ENCODE assay signal across 10 cellular contexts in the genomic region with DNA sequence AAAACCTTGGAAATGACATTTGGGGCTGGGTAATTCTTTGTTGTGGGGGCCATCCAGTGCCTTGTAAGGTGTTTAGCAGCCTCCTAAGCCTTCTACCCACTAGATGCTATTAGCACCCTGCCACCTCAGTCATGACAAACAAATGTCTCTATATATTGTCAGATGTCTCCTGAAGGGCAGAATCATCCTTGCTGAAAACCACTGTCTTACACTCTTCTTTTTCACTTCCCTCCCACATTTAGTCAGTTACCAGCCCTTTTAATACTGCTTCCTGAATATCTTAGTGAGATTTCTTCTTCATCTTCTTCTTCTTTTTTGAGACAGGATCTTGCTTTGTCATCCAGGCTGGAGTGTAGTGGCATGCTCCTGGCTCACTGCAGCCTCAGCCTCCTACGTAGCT. TPM values are rescaled to one million over a fixed set of nuclear protein-coding genes. Genes with fewer than 3 reads are reported as not detected.
DNase-seq lines count a peak whose midpoint lies in the region; ATAC-seq and TF ChIP-seq lines count a peak whose summit lies in the region.
"Had no signal": no experiment of that assay in that cellular context is flagged by ENCODE, and none has a peak within 500 bp of the region (broad histone marks: within the 10 kb centered on the region; RNA-seq: fewer than 3 reads in every experiment).

No MANE protein-coding gene starts in this region.

- WGBS in smooth muscle cell (ENCODE audit: low lambda C conversion rate): 89% methylated on average over 1 of the region's 1 CpG

- H3K9me3 ChIP-seq in HUES48 (ENCODE audit: control insufficient read depth, insufficient read depth, low read length) (no peaks in the 10 kb centered on the region), smooth muscle cell (replicated peaks; ENCODE audit: low read depth) (no peaks in the 10 kb centered on the region)

- peaks cover 100% of the 10 kb centered on the region for H4K20me1 ChIP-seq in smooth muscle cell (ENCODE audit: low read depth)

- H3K27ac ChIP-seq in HUES48 (ENCODE audit: low read depth, low read length) (peak overlapping the region; percentile 94), smooth muscle cell (ENCODE audit: low read depth) (no peak overlapping the region)

- H3K27me3 ChIP-seq in HUES48 (ENCODE audit: control insufficient read depth, insufficient read depth, low read length) (no peaks in the 10 kb centered on the region), smooth muscle cell (ENCODE audit: low read depth) (no peaks in the 10 kb centered on the region)

- H3K36me3 ChIP-seq in HUES48 (ENCODE audit: control insufficient read depth, insufficient read depth, low read length) (no peaks in the 10 kb centered on the region), smooth muscle cell (ENCODE audit: low read depth) (no peaks in the 10 kb centered on the region)

- peak; percentile 68 for ATAC-seq in GM18909 (IDR thresholded peaks at IDR 0.05; ENCODE audit: poor library complexity, unreplicated experiment)
- peak; percentile 71 for ATAC-seq in central memory CD8-positive, alpha-beta T cell (replicated peaks; ENCODE audit: extremely low read depth, poor library complexity, severe bottlenecking)

- H2AFZ ChIP-seq in smooth muscle cell (ENCODE audit: low read depth): no peak overlapping the region

- no peaks in the 10 kb centered on the region for H3K9me3 Mint-ChIP-seq in CD14-positive monocyte
- H3K9me3 Mint-ChIP-seq in central memory CD8-positive, alpha-beta T cell: no peaks in the 10 kb centered on the region

- H3K27ac Mint-ChIP-seq in CD14-positive monocyte: peak overlapping the region; percentile 87 to 97 (median 93)
- H3K27ac Mint-ChIP-seq in central memory CD8-positive, alpha-beta T cell (ENCODE audit: low read depth): peak overlapping the region; percentile 75

- H3K27me3 Mint-ChIP-seq in CD14-positive monocyte (ENCODE audit: low read depth in 3 of 3): peaks cover 0 to 2% (median 0%) of the 10 kb centered on the region in 3 donors
- no peaks in the 10 kb centered on the region for H3K27me3 Mint-ChIP-seq in central memory CD8-positive, alpha-beta T cell

- peaks cover 97% of the 10 kb centered on the region for H3K79me2 ChIP-seq in smooth muscle cell (ENCODE audit: low read depth)

- H3K9ac ChIP-seq in HUES48 (ENCODE audit: low read depth, low read length) (no peak overlapping the region), smooth muscle cell (ENCODE audit: low read depth) (no peak overlapping the region)

- H3K4me2 ChIP-seq in smooth muscle cell: no peak overlapping the region

- H3K36me3 Mint-ChIP-seq in CD14-positive monocyte: peaks cover 1 to 18% of the 10 kb centered on the region in 2 donors
- peaks cover 7% of the 10 kb centered on the region for H3K36me3 Mint-ChIP-seq in central memory CD8-positive, alpha-beta T cell (ENCODE audit: insufficient read depth)

- peaks cover 77% of the 10 kb centered on the region for H3K4me1 Mint-ChIP-seq in CD14-positive monocyte
- H3K4me1 Mint-ChIP-seq in central memory CD8-positive, alpha-beta T cell: peaks cover 75% of the 10 kb centered on the region

- no peak overlapping the region for H3K4me3 ChIP-seq in HUES48 (ENCODE audit: low read depth, low read length)
- no peak overlapping the region for H3K4me3 ChIP-seq in smooth muscle cell

- no peak for TF ChIP-seq CTCF in CD14-positive monocyte (IDR thresholded peaks at IDR 0.05)
- no peak for TF ChIP-seq CTCF in smooth muscle cell (IDR thresholded peaks at IDR 0.05; ENCODE audit: borderline replicate concordance, insufficient read depth, poor library complexity, severe bottlenecking)

- DNase-seq in CD14-positive monocyte (ENCODE audit: low spot score) (no peak), NCI-H526 (lab: John Stamatoyannopoulos, UW) (no peak), smooth muscle cell (lab: John Stamatoyannopoulos, UW; ENCODE audit: unreplicated experiment) (no peak), EL (no peak), DMS 273 treated with DMSO at 0.1 percent for 48 hours (lab: John Stamatoyannopoulos, UW) (no peak)
- DNase-seq in central memory CD8-positive, alpha-beta T cell (ENCODE audit: low spot score in 2 of 2): no peak
- DNase-seq: DND-41; stimulated activated CD4-positive, alpha-beta T cell treated with anti-CD3 and anti-CD28 coated beads, Interleukin-1b, Interleukin-23, amount 100 ng/mL, for 48 hours had no signal

- intact Hi-C loops in CD14-positive monocyte (cut with micrococcal nuclease): loop anchor here (5.0 kb wide), 1 partner anchor 34 kb away; a partner anchor contains a TSS

- no peaks in the 10 kb centered on the region for H3F3A ChIP-seq in smooth muscle cell (ENCODE audit: low read depth)

- H3K4me3 Mint-ChIP-seq in CD14-positive monocyte: peak overlapping the region; percentile 56 to 77
- no peak overlapping the region for H3K4me3 Mint-ChIP-seq in central memory CD8-positive, alpha-beta T cell

- H3K4me1 ChIP-seq in HUES48 (ENCODE audit: control insufficient read depth, insufficient read depth, low read length) (peaks cover 55% of the 10 kb centered on the region), smooth muscle cell (ENCODE audit: low read depth) (peaks cover 11% of the 10 kb centered on the region)

RNA-seq across cellular contexts. Expression of a gene that starts 33.1 kb away (rescaled TPM):
- polyA plus RNA-seq in CD14-positive monocyte (10 to 100 TPM; 11.8 to 16.5 TPM), smooth muscle cell (21.5 and 30.2 TPM in 2 replicates)
- 36.4 and 44.4 TPM in 2 replicates for total RNA-seq in smooth muscle cell
